In the genomic region with DNA sequence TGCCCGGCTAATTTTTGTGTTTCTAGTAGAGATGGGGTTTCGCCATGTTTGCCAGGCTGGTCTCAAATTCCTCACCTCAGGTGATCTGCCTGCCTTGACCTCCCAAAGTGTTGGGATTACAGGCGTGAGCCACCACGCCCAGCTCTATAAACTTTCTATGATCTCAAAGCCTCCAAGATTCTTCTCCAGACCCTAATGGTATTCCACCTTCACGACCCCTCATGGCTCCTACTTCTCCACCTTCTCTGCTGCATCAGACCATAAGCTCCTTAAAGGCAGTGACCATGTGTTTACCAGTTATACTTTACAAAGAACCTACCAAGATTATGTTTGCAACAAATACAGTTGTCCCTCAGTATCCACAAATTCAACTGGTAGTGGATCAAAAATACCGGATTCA, we compare ENCODE assay signal across 33 cellular contexts.
"Had no signal": no experiment of that assay in that cellular context is flagged by ENCODE, and none has a peak within 500 bp of the region (broad histone marks: within the 10 kb centered on the region; RNA-seq: fewer than 3 reads in every experiment).

No MANE protein-coding gene starts in this region.

- H3K36me3 ChIP-seq: MG63 had no signal

- ATAC-seq: activated CD8-positive, alpha-beta T cell treated with anti-CD3 and anti-CD28 coated beads, Interleukin-2, amount 10 ng/mL, durations not matched to agents 7 days and 5 days; body of pancreas had no signal

- DNase-seq: activated CD4-positive, alpha-beta T cell treated with anti-CD3 and anti-CD28 coated beads for 1 hour; activated CD4-positive, alpha-beta T cell treated with anti-CD3 and anti-CD28 coated beads, Interleukin-2, amount 10 ng/mL, durations not matched to agents 24 days and 14 days; activated CD4-positive, alpha-beta T cell treated with anti-CD3 and anti-CD28 coated beads, Interleukin-2, amount 50 U/mL, for 48 hours; activated CD4-positive, CD25-positive, alpha-beta regulatory T cell; activated CD8-positive, alpha-beta T cell treated with anti-CD3 and anti-CD28 coated beads, Interleukin-2, amount 10 ng/mL, durations not matched to agents 7 days and 5 days; activated gamma-delta T cell; activated naive CD4-positive, alpha-beta T cell treated with anti-CD3 and anti-CD28 coated beads for 36 hours; activated naive CD8-positive, alpha-beta T cell treated with anti-CD3 and anti-CD28 coated beads, Interleukin-2, amount 10 ng/mL, durations not matched to agents 7 days and 5 days; activated T-cell treated with anti-CD3 and anti-CD28 coated beads, Interleukin-2, amount 50 U/mL, for 24 hours; amygdala; body of pancreas; cortex of kidney; Kasumi-1; MG63; MV-4-11; NCI-H1092 treated with DMSO at 0.1 percent for 48 hours; NCI-H1417; NCI-H187 treated with DMSO at 0.1 percent for 48 hours; NCI-H2081; NCI-H2171 treated with DMSO at 0.1 percent for 48 hours; NCI-H2227 treated with DMSO at 0.1 percent for 48 hours; NCI-H446 treated with DMSO at 0.1 percent for 48 hours; NCI-H524; NCI-H69; PC-9; Right ventricle myocardium superior; SW 1271; T-helper 1 cell; T1000; WERI-Rb-1 had no signal

- H3K4me1 ChIP-seq: ascending aorta, body of pancreas, breast epithelium had no signal

- H3K27me3 Mint-ChIP-seq: activated CD4-positive, alpha-beta T cell treated with anti-CD3 and anti-CD28 coated beads, Interleukin-2, amount 10 ng/mL, durations not matched to agents 24 days and 14 days; activated naive CD8-positive, alpha-beta T cell treated with anti-CD3 and anti-CD28 coated beads, Interleukin-2, amount 10 ng/mL, durations not matched to agents 7 days and 5 days; activated T-cell treated with anti-CD3 and anti-CD28 coated beads, Interleukin-2, amount 50 U/mL, for 24 hours had no signal

- H3K9me3 Mint-ChIP-seq: activated CD4-positive, alpha-beta T cell treated with anti-CD3 and anti-CD28 coated beads, Interleukin-2, amount 10 ng/mL, durations not matched to agents 24 days and 14 days; activated naive CD4-positive, alpha-beta T cell treated with anti-CD3 and anti-CD28 coated beads for 36 hours; activated naive CD8-positive, alpha-beta T cell treated with anti-CD3 and anti-CD28 coated beads, Interleukin-2, amount 10 ng/mL, durations not matched to agents 7 days and 5 days; activated T-cell treated with anti-CD3 and anti-CD28 coated beads, Interleukin-2, amount 50 U/mL, for 24 hours; activated T-helper 2 cell treated with anti-CD3 and anti-CD28 coated beads, Interferon-gamma antibody, Interleukin-2, Interleukin-4, amounts not matched to agents 10 μg/mL and 5 μg/mL and 100 μg/mL, durations not matched to agents 14 hours and 24 hours and 36 hours had no signal

- H3K4me3 Mint-ChIP-seq: activated CD4-positive, alpha-beta T cell treated with anti-CD3 and anti-CD28 coated beads, Interleukin-2, amount 10 ng/mL, durations not matched to agents 24 days and 14 days; activated CD8-positive, alpha-beta T cell treated with anti-CD3 and anti-CD28 coated beads, Interleukin-2, amount 10 ng/mL, durations not matched to agents 7 days and 5 days; activated naive CD4-positive, alpha-beta T cell treated with anti-CD3 and anti-CD28 coated beads for 36 hours; activated naive CD8-positive, alpha-beta T cell treated with anti-CD3 and anti-CD28 coated beads, Interleukin-2, amount 10 ng/mL, durations not matched to agents 7 days and 5 days; activated T-cell treated with anti-CD3 and anti-CD28 coated beads, Interleukin-2, amount 50 U/mL, for 24 hours had no signal

- H3K4me3 ChIP-seq: ascending aorta, body of pancreas, breast epithelium, MG63, PC-9 had no signal

- H3K9me3 ChIP-seq: ascending aorta, body of pancreas, breast epithelium, MG63 had no signal

- H3K27me3 ChIP-seq: ascending aorta, body of pancreas, breast epithelium, MG63 had no signal

- H3K27ac Mint-ChIP-seq: activated CD4-positive, alpha-beta T cell treated with anti-CD3 and anti-CD28 coated beads, Interleukin-2, amount 10 ng/mL, durations not matched to agents 24 days and 14 days; activated CD8-positive, alpha-beta T cell treated with anti-CD3 and anti-CD28 coated beads, Interleukin-2, amount 10 ng/mL, durations not matched to agents 7 days and 5 days; activated naive CD4-positive, alpha-beta T cell treated with anti-CD3 and anti-CD28 coated beads for 36 hours; activated naive CD8-positive, alpha-beta T cell treated with anti-CD3 and anti-CD28 coated beads, Interleukin-2, amount 10 ng/mL, durations not matched to agents 7 days and 5 days; activated T-cell treated with anti-CD3 and anti-CD28 coated beads, Interleukin-2, amount 50 U/mL, for 24 hours; activated T-helper 2 cell treated with anti-CD3 and anti-CD28 coated beads, Interferon-gamma antibody, Interleukin-2, Interleukin-4, amounts not matched to agents 10 μg/mL and 5 μg/mL and 100 μg/mL, durations not matched to agents 14 hours and 24 hours and 36 hours had no signal

- H3K27ac ChIP-seq: ascending aorta, body of pancreas, breast epithelium, PC-9, WERI-Rb-1 had no signal
